3 cellular contexts compared by ENCODE assay signal in the genomic region with DNA sequence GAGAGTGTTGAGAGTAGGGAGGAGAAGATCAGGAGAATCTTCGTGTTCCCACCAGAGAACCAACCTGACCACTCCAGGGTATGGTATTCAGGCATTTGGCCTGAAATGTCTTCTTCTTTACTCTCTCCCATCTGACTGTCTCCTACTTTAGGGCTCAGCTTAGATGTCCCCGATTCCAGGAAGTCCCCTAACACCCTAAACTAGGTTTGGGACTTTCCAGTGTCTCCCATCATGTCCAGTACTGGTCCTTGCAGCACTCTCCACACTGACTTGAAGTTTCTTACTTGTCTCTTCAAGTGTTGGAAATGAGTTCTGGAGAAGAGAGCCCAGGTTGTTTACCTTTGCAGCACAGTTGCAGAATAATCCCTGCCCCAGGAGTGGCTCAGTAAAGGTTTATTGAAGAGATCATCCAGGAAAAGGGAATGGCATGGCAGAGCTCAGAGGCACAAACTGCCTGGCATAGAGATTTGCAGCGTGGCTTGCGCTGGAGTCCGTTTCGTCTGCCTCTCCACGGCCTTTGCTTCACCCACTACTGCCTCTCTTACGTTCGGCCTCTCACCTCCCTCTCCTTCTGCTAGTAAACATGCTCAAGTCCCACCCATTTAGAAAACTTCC.
TF ChIP-seq lines count a peak whose summit lies in the region.

No MANE protein-coding gene starts in this region.

TF ChIP-seq in IMR-90, 13 proteins besides CTCF, POLR2A, EP300 and RAD21:
- TF ChIP-seq CEBPB (IDR thresholded peaks at IDR 0.05; ENCODE audit: low read depth, low read length) (no peak), BHLHE40 (IDR thresholded peaks at IDR 0.05; ENCODE audit: low read depth, low read length) (no peak), NFE2L2 (IDR thresholded peaks at IDR 0.05; ENCODE audit: low read depth, low read length) (no peak), RCOR1 (IDR thresholded peaks at IDR 0.05; ENCODE audit: insufficient replicate concordance, low read length) (no peak), RFX5 (IDR thresholded peaks at IDR 0.05; ENCODE audit: low read depth, low read length) (no peak), MAZ (IDR thresholded peaks at IDR 0.05; ENCODE audit: borderline replicate concordance, low read depth, low read length) (no peak), MAFK (IDR thresholded peaks at IDR 0.05; ENCODE audit: low read depth, low read length) (no peak), FOS (IDR thresholded peaks at IDR 0.05; ENCODE audit: low read depth, low read length) (no peak), MXI1 (IDR thresholded peaks at IDR 0.05; ENCODE audit: borderline replicate concordance, low read depth, low read length) (no peak), CHD1 (IDR thresholded peaks at IDR 0.05; ENCODE audit: low read depth, low read length) (no peak)
- TF ChIP-seq, protein P1, sequence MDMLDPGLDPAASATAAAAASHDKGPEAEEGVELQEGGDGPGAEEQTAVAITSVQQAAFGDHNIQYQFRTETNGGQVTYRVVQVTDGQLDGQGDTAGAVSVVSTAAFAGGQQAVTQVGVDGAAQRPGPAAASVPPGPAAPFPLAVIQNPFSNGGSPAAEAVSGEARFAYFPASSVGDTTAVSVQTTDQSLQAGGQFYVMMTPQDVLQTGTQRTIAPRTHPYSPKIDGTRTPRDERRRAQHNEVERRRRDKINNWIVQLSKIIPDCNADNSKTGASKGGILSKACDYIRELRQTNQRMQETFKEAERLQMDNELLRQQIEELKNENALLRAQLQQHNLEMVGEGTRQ (IDR thresholded peaks at IDR 0.05; ENCODE audit: low read depth, low read length) = no peak
- TF ChIP-seq, protein P2, sequence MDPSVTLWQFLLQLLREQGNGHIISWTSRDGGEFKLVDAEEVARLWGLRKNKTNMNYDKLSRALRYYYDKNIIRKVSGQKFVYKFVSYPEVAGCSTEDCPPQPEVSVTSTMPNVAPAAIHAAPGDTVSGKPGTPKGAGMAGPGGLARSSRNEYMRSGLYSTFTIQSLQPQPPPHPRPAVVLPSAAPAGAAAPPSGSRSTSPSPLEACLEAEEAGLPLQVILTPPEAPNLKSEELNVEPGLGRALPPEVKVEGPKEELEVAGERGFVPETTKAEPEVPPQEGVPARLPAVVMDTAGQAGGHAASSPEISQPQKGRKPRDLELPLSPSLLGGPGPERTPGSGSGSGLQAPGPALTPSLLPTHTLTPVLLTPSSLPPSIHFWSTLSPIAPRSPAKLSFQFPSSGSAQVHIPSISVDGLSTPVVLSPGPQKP (IDR thresholded peaks at IDR 0.05; ENCODE audit: borderline replicate concordance, low read depth, low read length) = no peak

TF ChIP-seq in K562, 482 proteins besides CTCF, POLR2A, EP300 and RAD21:
- no peak for TF ChIP-seq SPI1 (IDR thresholded peaks at IDR 0.05; ENCODE audit: borderline replicate concordance, low read depth, low read length)
- no peak for TF ChIP-seq GATAD2B (IDR thresholded peaks at IDR 0.05; ENCODE audit: borderline replicate concordance)
- no peak for TF ChIP-seq XRCC5 (IDR thresholded peaks at IDR 0.05; ENCODE audit: low read depth, low read length)
- TF ChIP-seq, protein P3, sequence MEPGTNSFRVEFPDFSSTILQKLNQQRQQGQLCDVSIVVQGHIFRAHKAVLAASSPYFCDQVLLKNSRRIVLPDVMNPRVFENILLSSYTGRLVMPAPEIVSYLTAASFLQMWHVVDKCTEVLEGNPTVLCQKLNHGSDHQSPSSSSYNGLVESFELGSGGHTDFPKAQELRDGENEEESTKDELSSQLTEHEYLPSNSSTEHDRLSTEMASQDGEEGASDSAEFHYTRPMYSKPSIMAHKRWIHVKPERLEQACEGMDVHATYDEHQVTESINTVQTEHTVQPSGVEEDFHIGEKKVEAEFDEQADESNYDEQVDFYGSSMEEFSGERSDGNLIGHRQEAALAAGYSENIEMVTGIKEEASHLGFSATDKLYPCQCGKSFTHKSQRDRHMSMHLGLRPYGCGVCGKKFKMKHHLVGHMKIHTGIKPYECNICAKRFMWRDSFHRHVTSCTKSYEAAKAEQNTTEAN (CRISPR knock-in tag; IDR thresholded peaks at IDR 0.05) = no peak
- TF ChIP-seq LCOR (CRISPR knock-in tag; IDR thresholded peaks at IDR 0.05) = no peak

TF ChIP-seq in SK-N-SH, 30 proteins besides CTCF, POLR2A, EP300 and RAD21:
- TF ChIP-seq SIN3A (IDR thresholded peaks at IDR 0.05; ENCODE audit: borderline replicate concordance, low read depth, low read length) (no peak), GABPA (IDR thresholded peaks at IDR 0.05; ENCODE audit: low read depth) (no peak), ELF1 (IDR thresholded peaks at IDR 0.05) (no peak), GATA2 (CRISPR knock-in tag; IDR thresholded peaks at IDR 0.05) (no peak), RXRA (IDR thresholded peaks at IDR 0.05; ENCODE audit: borderline replicate concordance, low read depth) (no peak), CHD2 (IDR thresholded peaks at IDR 0.05; ENCODE audit: low read length, partially characterized antibody) (no peak), POLR2AphosphoS5 (IDR thresholded peaks at IDR 0.05; ENCODE audit: low read depth, low read length) (no peak), YY1 (IDR thresholded peaks at IDR 0.05; ENCODE audit: low read depth) (no peak), RFX5 (IDR thresholded peaks at IDR 0.05; ENCODE audit: low read length) (no peak), MXI1 (IDR thresholded peaks at IDR 0.05; ENCODE audit: low read depth, low read length) (no peak), FOXJ3 (CRISPR knock-in tag; IDR thresholded peaks at IDR 0.05) (no peak), RCOR1 (IDR thresholded peaks at IDR 0.05; ENCODE audit: low read length) (no peak)
- TF ChIP-seq, protein P4, sequence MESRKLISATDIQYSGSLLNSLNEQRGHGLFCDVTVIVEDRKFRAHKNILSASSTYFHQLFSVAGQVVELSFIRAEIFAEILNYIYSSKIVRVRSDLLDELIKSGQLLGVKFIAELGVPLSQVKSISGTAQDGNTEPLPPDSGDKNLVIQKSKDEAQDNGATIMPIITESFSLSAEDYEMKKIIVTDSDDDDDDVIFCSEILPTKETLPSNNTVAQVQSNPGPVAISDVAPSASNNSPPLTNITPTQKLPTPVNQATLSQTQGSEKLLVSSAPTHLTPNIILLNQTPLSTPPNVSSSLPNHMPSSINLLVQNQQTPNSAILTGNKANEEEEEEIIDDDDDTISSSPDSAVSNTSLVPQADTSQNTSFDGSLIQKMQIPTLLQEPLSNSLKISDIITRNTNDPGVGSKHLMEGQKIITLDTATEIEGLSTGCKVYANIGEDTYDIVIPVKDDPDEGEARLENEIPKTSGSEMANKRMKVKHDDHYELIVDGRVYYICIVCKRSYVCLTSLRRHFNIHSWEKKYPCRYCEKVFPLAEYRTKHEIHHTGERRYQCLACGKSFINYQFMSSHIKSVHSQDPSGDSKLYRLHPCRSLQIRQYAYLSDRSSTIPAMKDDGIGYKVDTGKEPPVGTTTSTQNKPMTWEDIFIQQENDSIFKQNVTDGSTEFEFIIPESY (IDR thresholded peaks at IDR 0.05; ENCODE audit: borderline replicate concordance, low read depth) = no peak
- TF ChIP-seq, protein P5, sequence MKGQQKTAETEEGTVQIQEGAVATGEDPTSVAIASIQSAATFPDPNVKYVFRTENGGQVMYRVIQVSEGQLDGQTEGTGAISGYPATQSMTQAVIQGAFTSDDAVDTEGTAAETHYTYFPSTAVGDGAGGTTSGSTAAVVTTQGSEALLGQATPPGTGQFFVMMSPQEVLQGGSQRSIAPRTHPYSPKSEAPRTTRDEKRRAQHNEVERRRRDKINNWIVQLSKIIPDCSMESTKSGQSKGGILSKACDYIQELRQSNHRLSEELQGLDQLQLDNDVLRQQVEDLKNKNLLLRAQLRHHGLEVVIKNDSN (IDR thresholded peaks at IDR 0.05; ENCODE audit: borderline replicate concordance, low read depth) = no peak
- TF ChIP-seq, protein P1 (IDR thresholded peaks at IDR 0.05; ENCODE audit: borderline replicate concordance, low read depth, low read length) = no peak
- TF ChIP-seq, protein P6, sequence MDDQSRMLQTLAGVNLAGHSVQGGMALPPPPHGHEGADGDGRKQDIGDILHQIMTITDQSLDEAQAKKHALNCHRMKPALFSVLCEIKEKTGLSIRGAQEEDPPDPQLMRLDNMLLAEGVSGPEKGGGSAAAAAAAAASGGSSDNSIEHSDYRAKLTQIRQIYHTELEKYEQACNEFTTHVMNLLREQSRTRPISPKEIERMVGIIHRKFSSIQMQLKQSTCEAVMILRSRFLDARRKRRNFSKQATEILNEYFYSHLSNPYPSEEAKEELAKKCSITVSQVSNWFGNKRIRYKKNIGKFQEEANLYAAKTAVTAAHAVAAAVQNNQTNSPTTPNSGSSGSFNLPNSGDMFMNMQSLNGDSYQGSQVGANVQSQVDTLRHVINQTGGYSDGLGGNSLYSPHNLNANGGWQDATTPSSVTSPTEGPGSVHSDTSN (IDR thresholded peaks at IDR 0.05) = no peak
